ENCODE assay signal across 1 cellular context in the genomic region with DNA sequence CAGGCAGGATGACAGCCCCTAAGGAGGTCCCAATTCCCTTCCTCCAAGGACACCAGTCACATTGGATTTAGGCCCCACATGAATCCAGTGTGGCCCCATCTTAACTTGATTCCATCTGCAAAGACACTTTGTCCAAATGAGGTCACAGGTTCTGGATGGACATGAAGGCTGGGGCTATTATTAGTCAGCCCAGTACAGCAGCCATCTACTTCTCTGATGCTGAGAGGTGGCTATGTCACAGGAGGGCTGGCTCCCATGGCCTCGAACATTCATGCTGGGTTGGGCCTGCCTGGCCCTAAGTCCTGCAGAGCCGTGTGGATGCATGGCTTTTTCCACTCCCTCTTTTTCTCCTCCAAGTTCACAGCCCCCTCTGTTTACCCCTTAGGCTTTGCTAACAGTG.
TF ChIP-seq lines count a peak whose summit lies in the region.

No MANE protein-coding gene starts in this region.

TF ChIP-seq in WTC11, 78 proteins besides CTCF, POLR2A, EP300 and RAD21 (continued from another document):
- TF ChIP-seq, protein P1, sequence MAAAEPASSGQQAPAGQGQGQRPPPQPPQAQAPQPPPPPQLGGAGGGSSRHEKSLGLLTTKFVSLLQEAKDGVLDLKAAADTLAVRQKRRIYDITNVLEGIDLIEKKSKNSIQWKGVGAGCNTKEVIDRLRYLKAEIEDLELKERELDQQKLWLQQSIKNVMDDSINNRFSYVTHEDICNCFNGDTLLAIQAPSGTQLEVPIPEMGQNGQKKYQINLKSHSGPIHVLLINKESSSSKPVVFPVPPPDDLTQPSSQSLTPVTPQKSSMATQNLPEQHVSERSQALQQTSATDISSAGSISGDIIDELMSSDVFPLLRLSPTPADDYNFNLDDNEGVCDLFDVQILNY (CRISPR knock-in tag; IDR thresholded peaks at IDR 0.05) = no peak
- TF ChIP-seq ELF4 (CRISPR knock-in tag; IDR thresholded peaks at IDR 0.05; ENCODE audit: low read depth) (no peak), ZNF263 (CRISPR knock-in tag; IDR thresholded peaks at IDR 0.05; ENCODE audit: low read depth) (no peak), ZBTB21 (CRISPR knock-in tag; IDR thresholded peaks at IDR 0.05; ENCODE audit: borderline replicate concordance) (no peak)
- TF ChIP-seq, protein P2, sequence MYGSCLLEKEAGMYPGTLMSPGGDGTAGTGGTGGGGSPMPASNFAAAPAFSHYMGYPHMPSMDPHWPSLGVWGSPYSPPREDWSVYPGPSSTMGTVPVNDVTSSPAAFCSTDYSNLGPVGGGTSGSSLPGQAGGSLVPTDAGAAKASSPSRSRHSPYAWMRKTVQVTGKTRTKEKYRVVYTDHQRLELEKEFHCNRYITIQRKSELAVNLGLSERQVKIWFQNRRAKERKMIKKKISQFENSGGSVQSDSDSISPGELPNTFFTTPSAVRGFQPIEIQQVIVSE (CRISPR knock-in tag; IDR thresholded peaks at IDR 0.05; ENCODE audit: borderline replicate concordance) = no peak
- TF ChIP-seq, protein P3, sequence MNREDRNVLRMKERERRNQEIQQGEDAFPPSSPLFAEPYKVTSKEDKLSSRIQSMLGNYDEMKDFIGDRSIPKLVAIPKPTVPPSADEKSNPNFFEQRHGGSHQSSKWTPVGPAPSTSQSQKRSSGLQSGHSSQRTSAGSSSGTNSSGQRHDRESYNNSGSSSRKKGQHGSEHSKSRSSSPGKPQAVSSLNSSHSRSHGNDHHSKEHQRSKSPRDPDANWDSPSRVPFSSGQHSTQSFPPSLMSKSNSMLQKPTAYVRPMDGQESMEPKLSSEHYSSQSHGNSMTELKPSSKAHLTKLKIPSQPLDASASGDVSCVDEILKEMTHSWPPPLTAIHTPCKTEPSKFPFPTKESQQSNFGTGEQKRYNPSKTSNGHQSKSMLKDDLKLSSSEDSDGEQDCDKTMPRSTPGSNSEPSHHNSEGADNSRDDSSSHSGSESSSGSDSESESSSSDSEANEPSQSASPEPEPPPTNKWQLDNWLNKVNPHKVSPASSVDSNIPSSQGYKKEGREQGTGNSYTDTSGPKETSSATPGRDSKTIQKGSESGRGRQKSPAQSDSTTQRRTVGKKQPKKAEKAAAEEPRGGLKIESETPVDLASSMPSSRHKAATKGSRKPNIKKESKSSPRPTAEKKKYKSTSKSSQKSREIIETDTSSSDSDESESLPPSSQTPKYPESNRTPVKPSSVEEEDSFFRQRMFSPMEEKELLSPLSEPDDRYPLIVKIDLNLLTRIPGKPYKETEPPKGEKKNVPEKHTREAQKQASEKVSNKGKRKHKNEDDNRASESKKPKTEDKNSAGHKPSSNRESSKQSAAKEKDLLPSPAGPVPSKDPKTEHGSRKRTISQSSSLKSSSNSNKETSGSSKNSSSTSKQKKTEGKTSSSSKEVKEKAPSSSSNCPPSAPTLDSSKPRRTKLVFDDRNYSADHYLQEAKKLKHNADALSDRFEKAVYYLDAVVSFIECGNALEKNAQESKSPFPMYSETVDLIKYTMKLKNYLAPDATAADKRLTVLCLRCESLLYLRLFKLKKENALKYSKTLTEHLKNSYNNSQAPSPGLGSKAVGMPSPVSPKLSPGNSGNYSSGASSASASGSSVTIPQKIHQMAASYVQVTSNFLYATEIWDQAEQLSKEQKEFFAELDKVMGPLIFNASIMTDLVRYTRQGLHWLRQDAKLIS (CRISPR knock-in tag; IDR thresholded peaks at IDR 0.05; ENCODE audit: borderline replicate concordance) = no peak
- TF ChIP-seq, protein P4, sequence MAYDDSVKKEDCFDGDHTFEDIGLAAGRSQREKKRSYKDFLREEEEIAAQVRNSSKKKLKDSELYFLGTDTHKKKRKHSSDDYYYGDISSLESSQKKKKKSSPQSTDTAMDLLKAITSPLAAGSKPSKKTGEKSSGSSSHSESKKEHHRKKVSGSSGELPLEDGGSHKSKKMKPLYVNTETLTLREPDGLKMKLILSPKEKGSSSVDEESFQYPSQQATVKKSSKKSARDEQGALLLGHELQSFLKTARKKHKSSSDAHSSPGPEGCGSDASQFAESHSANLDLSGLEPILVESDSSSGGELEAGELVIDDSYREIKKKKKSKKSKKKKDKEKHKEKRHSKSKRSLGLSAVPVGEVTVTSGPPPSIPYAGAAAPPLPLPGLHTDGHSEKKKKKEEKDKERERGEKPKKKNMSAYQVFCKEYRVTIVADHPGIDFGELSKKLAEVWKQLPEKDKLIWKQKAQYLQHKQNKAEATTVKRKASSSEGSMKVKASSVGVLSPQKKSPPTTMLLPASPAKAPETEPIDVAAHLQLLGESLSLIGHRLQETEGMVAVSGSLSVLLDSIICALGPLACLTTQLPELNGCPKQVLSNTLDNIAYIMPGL (CRISPR knock-in tag; IDR thresholded peaks at IDR 0.05) = no peak
- TF ChIP-seq, protein P5, sequence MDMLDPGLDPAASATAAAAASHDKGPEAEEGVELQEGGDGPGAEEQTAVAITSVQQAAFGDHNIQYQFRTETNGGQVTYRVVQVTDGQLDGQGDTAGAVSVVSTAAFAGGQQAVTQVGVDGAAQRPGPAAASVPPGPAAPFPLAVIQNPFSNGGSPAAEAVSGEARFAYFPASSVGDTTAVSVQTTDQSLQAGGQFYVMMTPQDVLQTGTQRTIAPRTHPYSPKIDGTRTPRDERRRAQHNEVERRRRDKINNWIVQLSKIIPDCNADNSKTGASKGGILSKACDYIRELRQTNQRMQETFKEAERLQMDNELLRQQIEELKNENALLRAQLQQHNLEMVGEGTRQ (CRISPR knock-in tag; IDR thresholded peaks at IDR 0.05) = no peak
